Comparison of ENCODE assay signal across 14 cellular contexts in the genomic region with DNA sequence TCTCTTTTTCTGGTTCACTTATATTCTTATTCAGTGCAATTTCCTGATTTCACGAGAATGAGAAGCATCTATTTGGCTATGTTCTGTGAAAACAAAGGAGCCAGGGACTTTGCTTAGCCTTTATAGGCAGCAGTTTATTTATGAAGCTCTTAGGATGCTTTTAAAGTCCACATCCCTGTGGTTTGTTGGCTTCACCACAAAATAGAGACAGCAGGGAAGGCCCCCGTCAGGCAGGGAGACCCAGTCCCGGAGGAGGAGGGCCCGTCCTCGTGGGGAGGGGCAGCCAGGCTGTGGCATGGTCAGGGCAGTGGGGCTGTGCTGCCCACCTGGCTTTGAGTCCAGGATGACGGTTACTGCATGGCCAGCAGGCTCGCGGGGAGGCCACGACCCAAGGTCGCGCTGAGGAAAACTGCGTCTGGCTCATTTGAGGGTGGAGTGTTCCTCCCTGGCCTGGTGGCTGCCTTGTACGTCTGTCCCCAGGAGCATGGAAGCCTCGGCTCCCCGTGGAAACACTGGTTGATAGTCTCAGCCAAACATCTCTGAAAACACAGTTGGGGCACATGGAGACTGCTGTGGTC.
DNase-seq lines count a peak whose midpoint lies in the region; ATAC-seq and TF ChIP-seq lines count a peak whose summit lies in the region.
"Had no signal": no experiment of that assay in that cellular context is flagged by ENCODE, and none has a peak within 500 bp of the region (broad histone marks: within the 10 kb centered on the region; RNA-seq: fewer than 3 reads in every experiment).

No MANE protein-coding gene starts in this region.

- CTCF ChIA-PET in WTC11 (lab: Charles Lee), result no interaction called here

- intact Hi-C loops in tibial artery (cut with DNase I; ENCODE audit: low total_unique reads), result no loop called here
- intact Hi-C loops in body of pancreas (cut with DNase I), result no loop called here

- no peak for DNase-seq in WTC11 (ENCODE audit: low spot score)
- DNase-seq in fibroblast of lung (ENCODE audit: low read depth in 2 of 2), result peak in 1 of 2 donors; percentile 17
- DNase-seq in mesothelial cell of epicardium (ENCODE audit: low spot score in 2 of 2, unreplicated experiment in 2 of 2), result no peak
- no peak for DNase-seq in substantia nigra (lab: John Stamatoyannopoulos, UW)
- DNase-seq in foreskin fibroblast, result no peak
- no peak for DNase-seq in tibial artery
- DNase-seq in body of pancreas, result no peak
- no peak for DNase-seq in NOMO-1 treated with dmso at 0.1 percent for 144 hours (lab: John Stamatoyannopoulos, UW; ENCODE audit: unreplicated experiment)
- DNase-seq: NCI-H226; OCI-M1; stimulated activated CD4-positive, alpha-beta T cell treated with anti-CD3 and anti-CD28 coated beads, Interleukin-4, amount 100 ng/mL, for 24 hours; stimulated activated naive CD4-positive, alpha-beta T cell; T-cell had no signal

- H3K9me3 Mint-ChIP-seq in WTC11 (peaks cover 4% of the 10 kb centered on the region), mesothelial cell of epicardium (peaks cover 3% of the 10 kb centered on the region)
- H3K9me3 Mint-ChIP-seq: T-cell had no signal

- WGBS in body of pancreas, 2 donors, result 74 to 84% methylated on average over 15 of the region's 15 CpGs

- peaks cover 2% of the 10 kb centered on the region for H3K4me1 ChIP-seq in fibroblast of lung (ENCODE audit: control insufficient read depth, extremely low read depth, insufficient read depth, low read length)
- no peaks in the 10 kb centered on the region for H3K4me1 ChIP-seq in tibial artery
- H3K4me1 ChIP-seq in body of pancreas, result peaks cover 16% of the 10 kb centered on the region

- H3K27me3 Mint-ChIP-seq in WTC11 (ENCODE audit: low read depth) (no peaks in the 10 kb centered on the region), mesothelial cell of epicardium (ENCODE audit: low read depth) (no peaks in the 10 kb centered on the region)
- H3K27me3 Mint-ChIP-seq: T-cell had no signal

- no peak for TF ChIP-seq POLR2A in body of pancreas (IDR thresholded peaks at IDR 0.05)

- no peaks in the 10 kb centered on the region for H3K79me2 ChIP-seq in fibroblast of lung (ENCODE audit: control insufficient read depth, insufficient read depth, low read length)

- H3K36me3 Mint-ChIP-seq in WTC11 (peaks cover 21% of the 10 kb centered on the region), mesothelial cell of epicardium (peaks cover 10% of the 10 kb centered on the region)

- POLR2A ChIA-PET in WTC11 (lab: Charles Lee), result no interaction called here

- TF ChIP-seq CTCF in WTC11 (IDR thresholded peaks at IDR 0.05) (no peak), fibroblast of lung (conservative IDR thresholded peaks at IDR 0.05 in 1 of 2, IDR thresholded peaks at IDR 0.05 in 1 of 2; ENCODE audit: low read depth in 1 of 2, low read length in 2 of 2) (no peak), mesothelial cell of epicardium (IDR thresholded peaks at IDR 0.05; ENCODE audit: unreplicated experiment) (no peak), foreskin fibroblast (IDR thresholded peaks at IDR 0.05; ENCODE audit: low read depth, low read length) (no peak), tibial artery (IDR thresholded peaks at IDR 0.05) (no peak), body of pancreas (IDR thresholded peaks at IDR 0.05) (no peak)

- ATAC-seq in WTC11 (no peak), body of pancreas (no peak)
- ATAC-seq: HCT116 had no signal

- H3K4me1 Mint-ChIP-seq in WTC11, result peaks cover 47% of the 10 kb centered on the region
- peaks cover 30% of the 10 kb centered on the region for H3K4me1 Mint-ChIP-seq in mesothelial cell of epicardium

- H2AFZ ChIP-seq in fibroblast of lung (ENCODE audit: low read length), result no peak overlapping the region

- H3K36me3 ChIP-seq in fibroblast of lung (ENCODE audit: control insufficient read depth, insufficient read depth, low read length) (no peaks in the 10 kb centered on the region), tibial artery (peaks cover 5 to 16% (median 11%) of the 10 kb centered on the region in 3 donors), body of pancreas (replicated peaks in 1 of 2; ENCODE audit: insufficient read depth in 1 of 2, low read depth in 2 of 2) (peaks cover 0 to 2% of the 10 kb centered on the region in 2 donors)

- H4K20me1 ChIP-seq in fibroblast of lung (ENCODE audit: control insufficient read depth, extremely low read depth, insufficient read depth, low read length), result no peaks in the 10 kb centered on the region

- no peak overlapping the region for H3K9ac ChIP-seq in fibroblast of lung (ENCODE audit: insufficient read depth, low read length)

- peak overlapping the region; percentile 20 for H3K27ac ChIP-seq in fibroblast of lung (ENCODE audit: insufficient read depth, low read length)
- H3K27ac ChIP-seq in substantia nigra (ENCODE audit: low read depth, low read length, poor library complexity, severe bottlenecking), result peak overlapping the region; percentile 39
- H3K27ac ChIP-seq in tibial artery, result no peak overlapping the region
- H3K27ac ChIP-seq in body of pancreas, result peak overlapping the region in 2 of 4 donors; percentile 43 to 53

- H3K27ac Mint-ChIP-seq in WTC11, result peak overlapping the region; percentile 88
- H3K27ac Mint-ChIP-seq in mesothelial cell of epicardium, result peak overlapping the region; percentile 51
- H3K27ac Mint-ChIP-seq: T-cell had no signal

- H3K4me2 ChIP-seq in fibroblast of lung (ENCODE audit: extremely low read depth, insufficient read depth, low read length), result no peak overlapping the region

- H3K9me3 ChIP-seq in fibroblast of lung (ENCODE audit: control insufficient read depth, insufficient read depth, low read depth, low read length) (no peaks in the 10 kb centered on the region), tibial artery (no peaks in the 10 kb centered on the region), body of pancreas (no peaks in the 10 kb centered on the region)

- H3K4me3 Mint-ChIP-seq in WTC11, result no peak overlapping the region
- no peak overlapping the region for H3K4me3 Mint-ChIP-seq in mesothelial cell of epicardium
- H3K4me3 Mint-ChIP-seq: T-cell had no signal

- H3K27me3 ChIP-seq in fibroblast of lung (ENCODE audit: control insufficient read depth, insufficient read depth, low read length) (no peaks in the 10 kb centered on the region), tibial artery (no peaks in the 10 kb centered on the region), body of pancreas (no peaks in the 10 kb centered on the region)

- H3K4me3 ChIP-seq in fibroblast of lung (replicated peaks in 1 of 4; ENCODE audit: control extremely low read depth in 1 of 4, insufficient read depth in 1 of 4, low read depth in 3 of 4, low read length in 4 of 4), result no peak overlapping the region
- no peak overlapping the region for H3K4me3 ChIP-seq in foreskin fibroblast (ENCODE audit: low read depth in 1 of 2, low read length in 2 of 2)
- H3K4me3 ChIP-seq in tibial artery, result no peak overlapping the region
- no peak overlapping the region for H3K4me3 ChIP-seq in body of pancreas

TF ChIP-seq in WTC11, 78 proteins besides CTCF, POLR2A, EP300 and RAD21 (continues in another document):
- TF ChIP-seq, protein P1, sequence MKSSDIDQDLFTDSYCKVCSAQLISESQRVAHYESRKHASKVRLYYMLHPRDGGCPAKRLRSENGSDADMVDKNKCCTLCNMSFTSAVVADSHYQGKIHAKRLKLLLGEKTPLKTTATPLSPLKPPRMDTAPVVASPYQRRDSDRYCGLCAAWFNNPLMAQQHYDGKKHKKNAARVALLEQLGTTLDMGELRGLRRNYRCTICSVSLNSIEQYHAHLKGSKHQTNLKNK (CRISPR knock-in tag; IDR thresholded peaks at IDR 0.05), result no peak
- TF ChIP-seq JAZF1 (CRISPR knock-in tag; IDR thresholded peaks at IDR 0.05) (no peak), ESRRA (CRISPR knock-in tag; IDR thresholded peaks at IDR 0.05; ENCODE audit: borderline replicate concordance) (no peak), NR1H2 (CRISPR knock-in tag; IDR thresholded peaks at IDR 0.05) (no peak)
- TF ChIP-seq, protein P2, sequence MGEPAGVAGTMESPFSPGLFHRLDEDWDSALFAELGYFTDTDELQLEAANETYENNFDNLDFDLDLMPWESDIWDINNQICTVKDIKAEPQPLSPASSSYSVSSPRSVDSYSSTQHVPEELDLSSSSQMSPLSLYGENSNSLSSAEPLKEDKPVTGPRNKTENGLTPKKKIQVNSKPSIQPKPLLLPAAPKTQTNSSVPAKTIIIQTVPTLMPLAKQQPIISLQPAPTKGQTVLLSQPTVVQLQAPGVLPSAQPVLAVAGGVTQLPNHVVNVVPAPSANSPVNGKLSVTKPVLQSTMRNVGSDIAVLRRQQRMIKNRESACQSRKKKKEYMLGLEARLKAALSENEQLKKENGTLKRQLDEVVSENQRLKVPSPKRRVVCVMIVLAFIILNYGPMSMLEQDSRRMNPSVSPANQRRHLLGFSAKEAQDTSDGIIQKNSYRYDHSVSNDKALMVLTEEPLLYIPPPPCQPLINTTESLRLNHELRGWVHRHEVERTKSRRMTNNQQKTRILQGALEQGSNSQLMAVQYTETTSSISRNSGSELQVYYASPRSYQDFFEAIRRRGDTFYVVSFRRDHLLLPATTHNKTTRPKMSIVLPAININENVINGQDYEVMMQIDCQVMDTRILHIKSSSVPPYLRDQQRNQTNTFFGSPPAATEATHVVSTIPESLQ (CRISPR knock-in tag; IDR thresholded peaks at IDR 0.05), result no peak
- TF ChIP-seq, protein P3, sequence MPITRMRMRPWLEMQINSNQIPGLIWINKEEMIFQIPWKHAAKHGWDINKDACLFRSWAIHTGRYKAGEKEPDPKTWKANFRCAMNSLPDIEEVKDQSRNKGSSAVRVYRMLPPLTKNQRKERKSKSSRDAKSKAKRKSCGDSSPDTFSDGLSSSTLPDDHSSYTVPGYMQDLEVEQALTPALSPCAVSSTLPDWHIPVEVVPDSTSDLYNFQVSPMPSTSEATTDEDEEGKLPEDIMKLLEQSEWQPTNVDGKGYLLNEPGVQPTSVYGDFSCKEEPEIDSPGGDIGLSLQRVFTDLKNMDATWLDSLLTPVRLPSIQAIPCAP (CRISPR knock-in tag; IDR thresholded peaks at IDR 0.05), result no peak

Comparison
In these comparisons a context has a peak if more than half of its experiments do, and no peak if none do; other contexts are left out.
1. H3K27ac ChIP-seq: peak in fibroblast of lung (single experiment) and substantia nigra (single experiment); none in tibial artery (0 of 2).